ENCODE assay signal across 9 cellular contexts in the genomic region with DNA sequence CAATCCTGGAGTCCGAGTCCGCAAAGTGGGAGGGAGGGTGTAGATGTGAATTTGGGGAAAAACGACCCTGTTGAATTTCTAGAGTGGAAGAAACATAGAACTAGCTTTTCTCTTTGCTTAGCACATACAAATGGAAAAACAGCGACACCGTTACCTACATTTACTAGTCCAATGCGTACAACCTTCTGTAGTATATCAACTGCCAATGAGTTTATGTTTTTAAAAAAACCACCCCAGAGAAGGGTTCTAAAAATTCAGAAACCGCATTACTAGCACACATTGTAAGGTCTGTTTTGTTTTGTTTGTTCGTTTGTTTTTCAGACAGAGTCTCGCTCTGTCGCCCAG. TPM values are rescaled to one million over a fixed set of nuclear protein-coding genes. Genes with fewer than 3 reads are reported as not detected.
DNase-seq lines count a peak whose midpoint lies in the region; ATAC-seq and TF ChIP-seq lines count a peak whose summit lies in the region.
"Had no signal": no experiment of that assay in that cellular context is flagged by ENCODE, and none has a peak within 500 bp of the region (broad histone marks: within the 10 kb centered on the region; RNA-seq: fewer than 3 reads in every experiment).

No MANE protein-coding gene starts in this region.

- peaks cover 6 to 46% (median 12%) of the 10 kb centered on the region in 4 donors for H3K4me1 Mint-ChIP-seq in CD4-positive, CD25-positive, alpha-beta regulatory T cell

- peaks cover 3% of the 10 kb centered on the region for H3K36me3 Mint-ChIP-seq in CD4-positive, CD25-positive, alpha-beta regulatory T cell

- peak overlapping the region; percentile 92 for H2AFZ ChIP-seq in OCI-LY3 (ENCODE audit: low read depth, low read length)

- peaks cover 24% of the 10 kb centered on the region for H3K27me3 Mint-ChIP-seq in CD4-positive, CD25-positive, alpha-beta regulatory T cell

- peaks cover 25% of the 10 kb centered on the region for H3K4me1 ChIP-seq in CD4-positive, CD25-positive, alpha-beta regulatory T cell (ENCODE audit: control insufficient read depth, insufficient read depth, low read length, poor library complexity, severe bottlenecking)
- peaks cover 11% of the 10 kb centered on the region for H3K4me1 ChIP-seq in OCI-LY3 (ENCODE audit: low read length)

- H3K4me3 ChIP-seq in CD4-positive, CD25-positive, alpha-beta regulatory T cell (ENCODE audit: low read depth, low read length): peak overlapping the region; percentile 96
- H3K4me3 ChIP-seq in OCI-LY3 (ENCODE audit: low read length): peak overlapping the region; percentile 92
- peak overlapping the region; percentile 69 for H3K4me3 ChIP-seq in fibroblast of pulmonary artery (replicated peaks; ENCODE audit: low read depth, low read length)
- peak overlapping the region; percentile 87 for H3K4me3 ChIP-seq in skeletal muscle cell (ENCODE audit: low read depth, low read length)

- no peaks in the 10 kb centered on the region for H3K36me3 ChIP-seq in CD4-positive, CD25-positive, alpha-beta regulatory T cell (ENCODE audit: control insufficient read depth, insufficient read depth, low read length)
- H3K36me3 ChIP-seq in OCI-LY3 (replicated peaks; ENCODE audit: low read depth, low read length): peaks cover 4% of the 10 kb centered on the region

- DNase-seq in CD4-positive, CD25-positive, alpha-beta regulatory T cell: no peak
- no peak for DNase-seq in fibroblast of pulmonary artery (ENCODE audit: low read depth)
- DNase-seq in skeletal muscle cell (ENCODE audit: low read depth): no peak
- DNase-seq in G401 (ENCODE audit: low spot score): no peak
- DNase-seq in activated CD4-positive, alpha-beta T cell treated with anti-CD3 and anti-CD28 coated beads for 4 hours: no peak
- no peak for DNase-seq in activated gamma-delta T cell treated with Interleukin-2 at 50 U/mL for 16 hours

- in situ Hi-C loops in G401 (cut with HindIII; ENCODE audit: low sequenced_read_pairs): no loop called here

- TF ChIP-seq CTCF in OCI-LY3 (IDR thresholded peaks at IDR 0.05; ENCODE audit: low read depth, low read length): no peak
- TF ChIP-seq CTCF in fibroblast of pulmonary artery (IDR thresholded peaks at IDR 0.05; ENCODE audit: low read length, missing control alignments): no peak

- peak overlapping the region; percentile 96 to 98 (median 97) for H3K27ac Mint-ChIP-seq in CD4-positive, CD25-positive, alpha-beta regulatory T cell

- peak overlapping the region; percentile 90 to 96 (median 94) for H3K4me3 Mint-ChIP-seq in CD4-positive, CD25-positive, alpha-beta regulatory T cell

- peaks cover 4% of the 10 kb centered on the region for H3K27me3 ChIP-seq in CD4-positive, CD25-positive, alpha-beta regulatory T cell (ENCODE audit: control insufficient read depth, insufficient read depth, low read length)
- no peaks in the 10 kb centered on the region for H3K27me3 ChIP-seq in OCI-LY3 (ENCODE audit: low read depth, low read length)

- H3K27ac ChIP-seq in CD4-positive, CD25-positive, alpha-beta regulatory T cell (ENCODE audit: insufficient read depth, low read length, poor library complexity, severe bottlenecking): peak overlapping the region; percentile 93
- H3K27ac ChIP-seq in OCI-LY3 (ENCODE audit: low read length): no peak overlapping the region

- H3K9ac ChIP-seq in OCI-LY3 (ENCODE audit: low read length): peak overlapping the region; percentile 61

- ATAC-seq in CD4-positive, CD25-positive, alpha-beta regulatory T cell (ENCODE audit: low read depth in 2 of 2): peak; percentile 20 to 21
- peak; percentile 20 for ATAC-seq in GM21576 (IDR thresholded peaks at IDR 0.05; ENCODE audit: unreplicated experiment)

- no peaks in the 10 kb centered on the region for H3K9me3 Mint-ChIP-seq in CD4-positive, CD25-positive, alpha-beta regulatory T cell

- peaks cover 35% of the 10 kb centered on the region for H3K79me2 ChIP-seq in OCI-LY3 (ENCODE audit: low read length)

- H3K9me3 ChIP-seq in CD4-positive, CD25-positive, alpha-beta regulatory T cell (ENCODE audit: control insufficient read depth in 2 of 2, low read length in 2 of 2): no peaks in the 10 kb centered on the region
- no peaks in the 10 kb centered on the region for H3K9me3 ChIP-seq in OCI-LY3 (ENCODE audit: insufficient read depth, low read length)

- peak overlapping the region; percentile 69 for H3K4me2 ChIP-seq in OCI-LY3 (ENCODE audit: low read length)

- H4K20me1 ChIP-seq in OCI-LY3 (ENCODE audit: insufficient read depth, low read length): no peaks in the 10 kb centered on the region

RNA-seq across cellular contexts. Expression of a gene that starts 0.3 kb away (rescaled TPM):
- total RNA-seq in CD4-positive, CD25-positive, alpha-beta regulatory T cell: 86.4 TPM
- 10 to 100 TPM; 48.2 to 54.4 (median 52.5) TPM for polyA plus RNA-seq in CD4-positive, CD25-positive, alpha-beta regulatory T cell
- 45.2 and 72.7 TPM in 2 replicates for total RNA-seq in G401 (2014; rRNA removed; shearing (Covaris generic))

RNA-seq across cellular contexts. Expression of a gene that starts 45.6 kb away (rescaled TPM):
- total RNA-seq in CD4-positive, CD25-positive, alpha-beta regulatory T cell: not detected
- not detected for polyA plus RNA-seq in CD4-positive, CD25-positive, alpha-beta regulatory T cell
- total RNA-seq in G401 (2014; rRNA removed; shearing (Covaris generic)): not detected in 2 replicates
- total RNA-seq: M059J had no signal

RNA-seq across cellular contexts. Expression of a gene that starts 59.2 kb away (rescaled TPM):
- total RNA-seq in CD4-positive, CD25-positive, alpha-beta regulatory T cell: 55.8 TPM
- 10 to 100 TPM; 59.2 to 74.2 (median 64.5) TPM for polyA plus RNA-seq in CD4-positive, CD25-positive, alpha-beta regulatory T cell
- total RNA-seq in G401 (2014; rRNA removed; shearing (Covaris generic)): 80.3 and 81.7 TPM in 2 replicates
